9 cellular contexts compared by ENCODE assay signal in the genomic region with DNA sequence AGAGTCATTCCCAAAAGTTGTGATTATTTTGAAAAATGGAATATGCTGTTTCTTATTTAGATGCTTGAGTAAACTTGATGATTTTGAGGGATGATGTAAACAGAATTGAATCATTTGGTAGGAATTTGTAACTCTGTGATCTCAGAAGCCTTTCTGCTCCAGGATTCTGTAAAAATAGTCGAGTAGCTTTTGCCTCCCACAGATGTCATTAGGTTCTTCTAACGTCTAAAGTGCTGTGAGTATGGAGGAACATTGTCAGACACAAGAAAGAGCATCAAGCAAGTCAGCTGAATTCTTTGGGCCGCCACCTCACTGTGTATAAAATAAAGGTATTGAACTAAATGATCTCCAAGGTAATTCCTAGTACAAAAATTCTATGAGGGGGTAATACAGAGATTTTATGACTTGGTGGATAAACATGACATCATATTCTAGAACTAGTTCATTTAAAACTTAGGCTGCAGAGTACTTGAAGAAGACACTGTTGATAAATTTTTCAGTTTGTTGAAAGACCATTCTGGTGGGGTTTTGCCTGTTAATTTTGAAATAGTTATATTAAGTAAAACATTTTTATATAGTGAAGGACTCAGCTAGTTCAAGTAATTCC. TPM values are rescaled to one million over a fixed set of nuclear protein-coding genes. Genes with fewer than 3 reads are reported as not detected.
DNase-seq lines count a peak whose midpoint lies in the region; ATAC-seq, FAIRE-seq and TF ChIP-seq lines count a peak whose summit lies in the region.
"Had no signal": no experiment of that assay in that cellular context is flagged by ENCODE, and none has a peak within 500 bp of the region (broad histone marks: within the 10 kb centered on the region; RNA-seq: fewer than 3 reads in every experiment).

No MANE protein-coding gene starts in this region.

- no peak overlapping the region for H2BK20ac ChIP-seq in H9 (ENCODE audit: low read depth, low read length, poor library complexity, severe bottlenecking)

- no peak overlapping the region for H4K8ac ChIP-seq in H9 (replicated peaks; ENCODE audit: insufficient read length, low read depth, low read length)

- peak overlapping the region; percentile 95 to 96 for H3K4me3 Mint-ChIP-seq in activated T-cell treated with anti-CD3 and anti-CD28 coated beads, Interleukin-2, amount 50 U/mL, for 72 hours
- peak overlapping the region; percentile 85 for H3K4me3 Mint-ChIP-seq in activated naive CD8-positive, alpha-beta T cell
- no peak overlapping the region for H3K4me3 Mint-ChIP-seq in H9

- TF ChIP-seq CTCF in thyroid gland (IDR thresholded peaks at IDR 0.05), result no peak
- no peak for TF ChIP-seq CTCF in H9 (conservative IDR thresholded peaks at IDR 0.05)

- peak overlapping the region; percentile 86 to 95 (median 92) for H3K27ac ChIP-seq in thyroid gland
- H3K27ac ChIP-seq in H9 (ENCODE audit: insufficient read length, low read depth, low read length), result no peak overlapping the region

- no peak overlapping the region for H3K4ac ChIP-seq in H9 (ENCODE audit: low read depth, low read length)

- H3K27me3 Mint-ChIP-seq in activated T-cell treated with anti-CD3 and anti-CD28 coated beads, Interleukin-2, amount 50 U/mL, for 72 hours (ENCODE audit: low read depth), result no peaks in the 10 kb centered on the region
- H3K27me3 Mint-ChIP-seq in activated naive CD8-positive, alpha-beta T cell, result no peaks in the 10 kb centered on the region
- no peaks in the 10 kb centered on the region for H3K27me3 Mint-ChIP-seq in H9 (ENCODE audit: low read depth)

- no peak overlapping the region for H2BK12ac ChIP-seq in H9 (ENCODE audit: insufficient read length, low read depth, low read length)

- H3K56ac ChIP-seq in H9 (ENCODE audit: insufficient read length, low read depth, low read length), result no peak overlapping the region

- H3K36me3 Mint-ChIP-seq in activated T-cell treated with anti-CD3 and anti-CD28 coated beads, Interleukin-2, amount 50 U/mL, for 72 hours (ENCODE audit: insufficient read depth in 2 of 2), result peaks cover 26 to 28% of the 10 kb centered on the region in 2 donors
- H3K36me3 Mint-ChIP-seq in activated naive CD8-positive, alpha-beta T cell, result peaks cover 26% of the 10 kb centered on the region
- peaks cover 5 to 7% (median 6%) of the 10 kb centered on the region in 3 experiments; a peak in 4 of 7 replicates for H3K36me3 Mint-ChIP-seq in H9 (ENCODE audit: insufficient read depth in 1 of 3, low read depth in 3 of 3)

- no peak overlapping the region for H3K4me2 ChIP-seq in H9 (ENCODE audit: insufficient read depth, insufficient read length, low read length)

- H4K91ac ChIP-seq in H9 (ENCODE audit: insufficient read length, low read depth, low read length), result no peak overlapping the region

- no peak for DNase-seq in activated T-cell treated with anti-CD3 and anti-CD28 coated beads, Interleukin-2, amount 50 U/mL, for 72 hours
- no peak for DNase-seq in activated T-cell treated with anti-CD3 and anti-CD28 coated beads for 4 hours
- DNase-seq in iris pigment epithelial cell (ENCODE audit: low read depth), result peak; percentile 85
- DNase-seq in thyroid gland, result no peak
- no peak for DNase-seq in H9
- no peak for DNase-seq in GM12891 (ENCODE audit: insufficient read length, low spot score)
- no peak for DNase-seq in AML-193 (lab: John Stamatoyannopoulos, UW)
- DNase-seq: BE2C had no signal

- no peak overlapping the region for H4K5ac ChIP-seq in H9 (ENCODE audit: insufficient read length, low read depth, low read length)

- H3K27me3 ChIP-seq in thyroid gland, result no peaks in the 10 kb centered on the region
- H3K27me3 ChIP-seq in H9 (ENCODE audit: insufficient read depth, low read length), result peaks cover 3% of the 10 kb centered on the region; the same call in 1 of the 2 replicates
- H3K27me3 ChIP-seq: BE2C had no signal

- no peaks in the 10 kb centered on the region for H4K20me1 ChIP-seq in H9 (ENCODE audit: control insufficient read depth, insufficient read depth, insufficient read length)

- no peak overlapping the region for H2BK15ac ChIP-seq in H9 (ENCODE audit: low read depth, low read length)

- H3K9me3 ChIP-seq in thyroid gland (no peaks in the 10 kb centered on the region), H9 (ENCODE audit: control insufficient read depth, low read depth, low read length) (no peaks in the 10 kb centered on the region)
- H3K9me3 ChIP-seq: BE2C had no signal

- H3T11ph ChIP-seq in H9 (ENCODE audit: low read length), result no peak overlapping the region

- peaks cover 5% of the 10 kb centered on the region; the same call in 1 of the 2 replicates for H3K79me2 ChIP-seq in H9 (ENCODE audit: insufficient read depth, low read length)

- TF ChIP-seq POLR2A in thyroid gland (IDR thresholded peaks at IDR 0.05) (no peak), GM12891 (IDR thresholded peaks at IDR 0.05; ENCODE audit: low read depth, low read length) (no peak)

- no peaks in the 10 kb centered on the region for H3K9me3 Mint-ChIP-seq in activated T-cell treated with anti-CD3 and anti-CD28 coated beads, Interleukin-2, amount 50 U/mL, for 72 hours
- no peaks in the 10 kb centered on the region for H3K9me3 Mint-ChIP-seq in activated naive CD8-positive, alpha-beta T cell (ENCODE audit: low read depth)
- H3K9me3 Mint-ChIP-seq in H9, result no peaks in the 10 kb centered on the region

- no peak overlapping the region for H2AK5ac ChIP-seq in H9 (ENCODE audit: insufficient read length, low read length)

- H2BK120ac ChIP-seq in H9 (ENCODE audit: low read depth, low read length, poor library complexity, severe bottlenecking), result no peak overlapping the region

- ATAC-seq in activated T-cell treated with anti-CD3 and anti-CD28 coated beads, Interleukin-2, amount 50 U/mL, for 72 hours (replicated peaks in 1 of 2), result no peak

- no peak for FAIRE-seq in GM12891 (lab: Jason Lieb, UNC)

- H3K4me3 ChIP-seq in thyroid gland (replicated peaks in 1 of 3), result no peak overlapping the region

- H2BK5ac ChIP-seq in H9 (ENCODE audit: insufficient read length, low read length), result no peak overlapping the region

- intact Hi-C loops in thyroid gland (cut with DNase I), result no loop called here

- no peak overlapping the region for H3K23ac ChIP-seq in H9 (ENCODE audit: insufficient read length, low read depth, low read length)

- no peak overlapping the region for H3K14ac ChIP-seq in H9 (ENCODE audit: insufficient read depth, low read length)

- H3K9ac ChIP-seq in H9 (ENCODE audit: extremely low read depth, insufficient read length, low read length), result no peak overlapping the region

- no peak overlapping the region for H2AFZ ChIP-seq in H9 (ENCODE audit: low read length)

- H3K79me1 ChIP-seq in H9 (ENCODE audit: insufficient read depth, low read depth, low read length, poor library complexity, severe bottlenecking), result no peaks in the 10 kb centered on the region

- H3K23me2 ChIP-seq in H9 (ENCODE audit: insufficient read length, low read depth, low read length, poor library complexity, severe bottlenecking), result no peaks in the 10 kb centered on the region

- no peaks in the 10 kb centered on the region for H3K36me3 ChIP-seq in thyroid gland
- H3K36me3 ChIP-seq: BE2C had no signal

- H3K4me1 ChIP-seq in thyroid gland (peaks cover 34 to 43% of the 10 kb centered on the region in 2 donors), H9 (ENCODE audit: insufficient read depth, low read length) (no peaks in the 10 kb centered on the region; the same call in 1 of the 2 replicates)
- H3K4me1 ChIP-seq: BE2C had no signal

- 69 to 77% methylated on average over 3 of the region's 3 CpGs for WGBS in thyroid gland, 2 donors
- WGBS in H9 (ENCODE audit: extremely low coverage, insufficient read length, low lambda C conversion rate), result no CpG with 5 or more reads among the region's 3 CpGs

- peaks cover 83% of the 10 kb centered on the region for H3K4me1 Mint-ChIP-seq in activated T-cell treated with anti-CD3 and anti-CD28 coated beads, Interleukin-2, amount 50 U/mL, for 72 hours (ENCODE audit: low read depth)
- peaks cover 93% of the 10 kb centered on the region for H3K4me1 Mint-ChIP-seq in activated naive CD8-positive, alpha-beta T cell (ENCODE audit: low read depth)
- H3K4me1 Mint-ChIP-seq in H9, result peaks cover 25 to 29% of the 10 kb centered on the region in 2 experiments

- no peak overlapping the region for H3K18ac ChIP-seq in H9 (ENCODE audit: insufficient read length, low read depth, low read length)

- H3K27ac Mint-ChIP-seq in activated T-cell treated with anti-CD3 and anti-CD28 coated beads, Interleukin-2, amount 50 U/mL, for 72 hours, result peak overlapping the region; percentile 98
- peak overlapping the region; percentile 95 for H3K27ac Mint-ChIP-seq in activated naive CD8-positive, alpha-beta T cell
- no peak overlapping the region for H3K27ac Mint-ChIP-seq in H9

TF ChIP-seq in GM12891, 5 proteins besides CTCF, POLR2A, EP300 and RAD21:
- no peak for TF ChIP-seq POLR2AphosphoS5 (IDR thresholded peaks at IDR 0.05; ENCODE audit: low read depth, low read length)
- no peak for TF ChIP-seq SPI1 (IDR thresholded peaks at IDR 0.05; ENCODE audit: low read depth, low read length)
- no peak for TF ChIP-seq TAF1 (IDR thresholded peaks at IDR 0.05; ENCODE audit: low read depth, low read length)
- no peak for TF ChIP-seq PAX5 (IDR thresholded peaks at IDR 0.05; ENCODE audit: insufficient read depth, low read length, severe bottlenecking)
- no peak for TF ChIP-seq POU2F2 (IDR thresholded peaks at IDR 0.05; ENCODE audit: low read depth, low read length)

RNA-seq across cellular contexts. Expression of a gene that starts 1.4 kb away (rescaled TPM):
- 10 to 100 TPM; 32.8 to 57.5 TPM for total RNA-seq in activated T-cell treated with anti-CD3 and anti-CD28 coated beads, Interleukin-2, amount 50 U/mL, for 72 hours
- total RNA-seq in thyroid gland (1 to 10 TPM; 2.5 to 9.7 (median 5.1) TPM), H9 (2021) (not detected in 2 replicates)
- polyA plus RNA-seq in GM12891 (2012; ENCODE audit: low read depth, missing spikeins), result 61.8 TPM

RNA-seq across cellular contexts. Expression of a gene that starts 50.4 kb away (rescaled TPM):
- total RNA-seq in activated T-cell treated with anti-CD3 and anti-CD28 coated beads, Interleukin-2, amount 50 U/mL, for 72 hours, result 10 to 100 TPM; 12.4 to 17.3 TPM
- under 1 TPM in 2 of 4 donors, not detected in 2; 0.27 to 0.96 TPM for total RNA-seq in thyroid gland
- total RNA-seq in H9 (2021), result not detected in 2 replicates
- polyA plus RNA-seq in GM12891 (2012; ENCODE audit: low read depth, missing spikeins), result 2.3 TPM

Comparison
In these comparisons a context has a peak if more than half of its experiments do, and no peak if none do; other contexts are left out.
1. H3K27ac Mint-ChIP-seq: peak in activated T-cell treated with anti-CD3 and anti-CD28 coated beads, Interleukin-2, amount 50 U/mL, for 72 hours (single experiment) and activated naive CD8-positive, alpha-beta T cell (single experiment); none in H9 (0 of 3).
2. H3K4me3 Mint-ChIP-seq: peak in activated T-cell treated with anti-CD3 and anti-CD28 coated beads, Interleukin-2, amount 50 U/mL, for 72 hours (2 of 2) and activated naive CD8-positive, alpha-beta T cell (single experiment); none in H9 (0 of 2).
3. RNA of a gene that starts 50.4 kb away (total RNA-seq): 12.4 to 17.3 TPM in activated T-cell treated with anti-CD3 and anti-CD28 coated beads, Interleukin-2, amount 50 U/mL, for 72 hours; 0.27 to 0.96 TPM in thyroid gland and not detected in H9; every median in the first group is over 4 times any median in the second.